ENCODE assay signal across 24 cellular contexts in the genomic region with DNA sequence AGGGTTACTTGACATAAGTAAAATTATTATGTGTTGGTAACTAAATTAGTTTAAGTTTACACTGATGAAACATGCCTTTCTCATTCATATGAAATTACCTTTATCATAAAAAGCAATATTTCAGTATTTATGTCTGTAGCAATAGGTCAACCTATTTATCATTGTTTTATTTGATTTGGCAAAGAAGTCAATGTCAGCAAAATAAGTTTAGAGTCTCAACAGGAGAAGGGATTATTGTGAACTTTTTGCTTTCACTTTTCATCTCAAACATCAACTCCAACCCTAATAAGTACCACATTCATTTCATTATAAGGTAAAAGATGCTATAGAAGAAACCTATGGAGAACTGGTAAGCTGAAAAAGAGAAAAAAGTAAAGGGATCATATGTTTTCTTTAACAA.
DNase-seq lines count a peak whose midpoint lies in the region; ATAC-seq, FAIRE-seq and TF ChIP-seq lines count a peak whose summit lies in the region.
"Had no signal": no experiment of that assay in that cellular context is flagged by ENCODE, and none has a peak within 500 bp of the region (broad histone marks: within the 10 kb centered on the region; RNA-seq: fewer than 3 reads in every experiment).

No MANE protein-coding gene starts in this region.

- no peak for TF ChIP-seq POLR2A in H54 (IDR thresholded peaks at IDR 0.05; ENCODE audit: low read depth, low read length)

- H3K4me3 ChIP-seq in ACC112 (ENCODE audit: low read depth, low read length), result peak overlapping the region; percentile 21
- H3K4me3 ChIP-seq: BLaER1 treated with 17β-estradiol and CSF1 and Interleukin-3, amounts not matched to agents 10 nM and 100 nM; GM23338; HAP-1 had no signal

- no peaks in the 10 kb centered on the region for H3K36me3 ChIP-seq in ACC112 (ENCODE audit: insufficient read depth, low read length)
- H3K36me3 ChIP-seq: BE2C; BLaER1 treated with 17β-estradiol and CSF1 and Interleukin-3, amounts not matched to agents 10 nM and 100 nM; HAP-1 had no signal

- ATAC-seq in naive thymus-derived CD8-positive, alpha-beta T cell, result no peak
- ATAC-seq: GM23338 had no signal

- H3K79me2 ChIP-seq in ACC112 (ENCODE audit: control insufficient read depth, insufficient read depth, low read length, unreplicated experiment), result no peaks in the 10 kb centered on the region

- H3K27me3 ChIP-seq in ACC112 (ENCODE audit: insufficient read depth, low read length), result no peaks in the 10 kb centered on the region
- H3K27me3 ChIP-seq: BE2C; BLaER1 treated with 17β-estradiol and CSF1 and Interleukin-3, amounts not matched to agents 10 nM and 100 nM had no signal

- no peak overlapping the region for H3K27ac ChIP-seq in ACC112 (ENCODE audit: low read depth, low read length)
- H3K27ac ChIP-seq: BLaER1 treated with 17β-estradiol and CSF1 and Interleukin-3, amounts not matched to agents 10 nM and 100 nM had no signal

- peak; percentile 38 for DNase-seq in OCI-M1 (lab: John Stamatoyannopoulos, UW)
- no peak for DNase-seq in naive thymus-derived CD8-positive, alpha-beta T cell
- DNase-seq in H54 (ENCODE audit: insufficient read length, low spot score), result no peak
- DNase-seq in activated naive CD4-positive, alpha-beta T cell treated with anti-CD3 and anti-CD28 coated beads, Interleukin-2, amount 50 U/mL, for 16 hours, result no peak
- DNase-seq: 8988T; ACHN; AML-193; BE2C; CD4-positive, alpha-beta T cell; CD8-positive, alpha-beta memory T cell; DMS 273 treated with DMSO at 0.1 percent for 48 hours; DMS79; EL; GF-D8; HFFc6 had no signal

- H2AFZ ChIP-seq in ACC112 (ENCODE audit: low read length, unreplicated experiment), result peak overlapping the region; percentile 58
- H2AFZ ChIP-seq: GM23338 had no signal

- H3K27me3 Mint-ChIP-seq in naive thymus-derived CD8-positive, alpha-beta T cell, result no peaks in the 10 kb centered on the region
- H3K27me3 Mint-ChIP-seq: CD4-positive, alpha-beta T cell had no signal

- no peaks in the 10 kb centered on the region for H3K36me3 Mint-ChIP-seq in naive thymus-derived CD8-positive, alpha-beta T cell
- H3K36me3 Mint-ChIP-seq: CD14-positive monocyte; CD8-positive, alpha-beta memory T cell had no signal

- no peak overlapping the region for H3K4me3 Mint-ChIP-seq in naive thymus-derived CD8-positive, alpha-beta T cell
- H3K4me3 Mint-ChIP-seq: CD14-positive monocyte; CD4-positive, alpha-beta T cell; CD8-positive, alpha-beta memory T cell; GM23338; HFFc6 had no signal

- H3K9me3 Mint-ChIP-seq in naive thymus-derived CD8-positive, alpha-beta T cell, result peaks cover 0 to 15% (median 6%) of the 10 kb centered on the region in 9 donors
- H3K9me3 Mint-ChIP-seq: GM23338, HFFc6 had no signal

- H3K4me1 ChIP-seq in ACC112 (ENCODE audit: control insufficient read depth, insufficient read depth, low read length, unreplicated experiment), result no peaks in the 10 kb centered on the region
- H3K4me1 ChIP-seq: BE2C; BLaER1 treated with 17β-estradiol and CSF1 and Interleukin-3, amounts not matched to agents 10 nM and 100 nM; HAP-1 had no signal

- no peaks in the 10 kb centered on the region for H3K4me1 Mint-ChIP-seq in naive thymus-derived CD8-positive, alpha-beta T cell
- H3K4me1 Mint-ChIP-seq: CD14-positive monocyte; CD8-positive, alpha-beta memory T cell; GM23338 had no signal

- POLR2A ChIA-PET in naive thymus-derived CD8-positive, alpha-beta T cell (lab: Charles Lee), result no interaction called here

- no peak overlapping the region for H3K27ac Mint-ChIP-seq in naive thymus-derived CD8-positive, alpha-beta T cell
- H3K27ac Mint-ChIP-seq: CD14-positive monocyte; CD4-positive, alpha-beta T cell; CD8-positive, alpha-beta memory T cell; GM23338; HFFc6 had no signal

- FAIRE-seq in A204.1 (lab: Jason Lieb, UNC) (peak; percentile 21), H54 (lab: Jason Lieb, UNC) (no peak)
- FAIRE-seq: D721Med, GM12891, GM18507 had no signal
